In genomic region chr1:151775894-151776664, GRCh38 we compare ENCODE assay signal across 21 cellular contexts. TPM values are rescaled to one million over a fixed set of nuclear protein-coding genes. Genes with fewer than 3 reads are reported as not detected.
"Had no signal": no experiment of that assay in that cellular context is flagged by ENCODE, and none has a peak within 500 bp of the region (broad histone marks: within the 10 kb centered on the region; RNA-seq: fewer than 3 reads in every experiment).

No MANE protein-coding gene starts in this region.

- ATAC-seq: activated CD4-positive, alpha-beta T cell treated with anti-CD3 and anti-CD28 coated beads for 36 hours; activated CD8-positive, alpha-beta memory T cell treated with anti-CD3 and anti-CD28 coated beads, Interleukin-2, amount 10 ng/mL, durations not matched to agents 7 days and 5 days; gastroesophageal sphincter; heart right ventricle; left cardiac atrium; sciatic nerve; stimulated activated naive CD8-positive, alpha-beta T cell treated with anti-CD3 and anti-CD28 coated beads, Interleukin-15, amount 100 ng/mL, for 72 hours had no signal

- DNase-seq: activated CD4-positive, alpha-beta memory T cell treated with anti-CD3 and anti-CD28 coated beads for 36 hours; activated CD4-positive, alpha-beta T cell treated with anti-CD3 and anti-CD28 coated beads for 36 hours; activated CD8-positive, alpha-beta memory T cell treated with anti-CD3 and anti-CD28 coated beads, Interleukin-2, amount 10 ng/mL, durations not matched to agents 7 days and 5 days; activated naive CD4-positive, alpha-beta T cell treated with anti-CD3 and anti-CD28 coated beads, Interleukin-2, amount 10 ng/mL, durations not matched to agents 7 days and 5 days; activated T-cell treated with anti-CD3 and anti-CD28 coated beads, Interleukin-2, amount 50 U/mL, for 1 hour; dorsolateral prefrontal cortex; endodermal cell; heart right ventricle; left cardiac atrium; spleen; stimulated activated naive CD8-positive, alpha-beta T cell treated with anti-CD3 and anti-CD28 coated beads, Interleukin-15, amount 100 ng/mL, for 72 hours; testis; upper lobe of left lung had no signal

RNA-seq across cellular contexts. Expression of gene LINGO4, which starts 29.1 kb away (rescaled TPM):
- total RNA-seq: astrocyte, chondrocyte, endodermal cell, gastroesophageal sphincter, mesothelial cell of epicardium, osteoblast, pulmonary artery endothelial cell, sciatic nerve had no signal

RNA-seq across cellular contexts. Expression of gene RIIAD1, which starts 54.8 kb away (rescaled TPM):
- total RNA-seq: activated CD4-positive, alpha-beta memory T cell treated with anti-CD3 and anti-CD28 coated beads for 36 hours; activated CD4-positive, alpha-beta T cell treated with anti-CD3 and anti-CD28 coated beads for 36 hours; activated CD8-positive, alpha-beta memory T cell treated with anti-CD3 and anti-CD28 coated beads, Interleukin-2, amount 10 ng/mL, durations not matched to agents 7 days and 5 days; astrocyte; chondrocyte; endodermal cell; mesothelial cell of epicardium; osteoblast; pulmonary artery endothelial cell; T-helper 1 cell treated with Interleukin-12 subunit alpha and Interleukin-12 subunit beta and Interleukin-4 antibody, amounts not matched to agents 30 ng/mL and 1 ng/mL, for 36 hours had no signal

RNA-seq across cellular contexts. Expression of gene RORC, which starts 55.5 kb away (rescaled TPM):
- total RNA-seq: astrocyte, chondrocyte, endodermal cell, mesothelial cell of epicardium, osteoblast, pulmonary artery endothelial cell had no signal
